In the genomic region with DNA sequence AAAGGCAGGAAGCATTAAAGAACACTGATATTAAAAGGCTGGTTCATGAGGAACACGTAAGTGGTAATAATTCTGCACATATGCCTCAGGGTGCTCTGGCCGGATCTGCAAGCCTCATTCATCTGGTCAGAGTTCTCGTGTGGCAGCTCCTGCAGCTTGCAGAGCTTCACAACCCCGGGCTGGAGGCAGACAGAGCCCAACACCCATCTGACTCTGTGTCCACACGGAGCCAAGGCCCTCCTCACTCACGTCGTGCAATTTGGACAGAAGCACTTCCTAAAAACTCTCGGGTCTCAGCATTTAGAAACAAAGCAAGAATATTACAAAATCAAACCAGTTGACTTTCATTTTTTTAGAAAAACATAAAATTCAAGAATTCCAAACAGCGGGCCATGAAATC, we compare ENCODE assay signal across 1 cellular context.
TF ChIP-seq lines count a peak whose summit lies in the region.

No MANE protein-coding gene starts in this region.

TF ChIP-seq in H1, 55 proteins besides CTCF, POLR2A, EP300 and RAD21 (continued from another document):
- TF ChIP-seq, protein P1, sequence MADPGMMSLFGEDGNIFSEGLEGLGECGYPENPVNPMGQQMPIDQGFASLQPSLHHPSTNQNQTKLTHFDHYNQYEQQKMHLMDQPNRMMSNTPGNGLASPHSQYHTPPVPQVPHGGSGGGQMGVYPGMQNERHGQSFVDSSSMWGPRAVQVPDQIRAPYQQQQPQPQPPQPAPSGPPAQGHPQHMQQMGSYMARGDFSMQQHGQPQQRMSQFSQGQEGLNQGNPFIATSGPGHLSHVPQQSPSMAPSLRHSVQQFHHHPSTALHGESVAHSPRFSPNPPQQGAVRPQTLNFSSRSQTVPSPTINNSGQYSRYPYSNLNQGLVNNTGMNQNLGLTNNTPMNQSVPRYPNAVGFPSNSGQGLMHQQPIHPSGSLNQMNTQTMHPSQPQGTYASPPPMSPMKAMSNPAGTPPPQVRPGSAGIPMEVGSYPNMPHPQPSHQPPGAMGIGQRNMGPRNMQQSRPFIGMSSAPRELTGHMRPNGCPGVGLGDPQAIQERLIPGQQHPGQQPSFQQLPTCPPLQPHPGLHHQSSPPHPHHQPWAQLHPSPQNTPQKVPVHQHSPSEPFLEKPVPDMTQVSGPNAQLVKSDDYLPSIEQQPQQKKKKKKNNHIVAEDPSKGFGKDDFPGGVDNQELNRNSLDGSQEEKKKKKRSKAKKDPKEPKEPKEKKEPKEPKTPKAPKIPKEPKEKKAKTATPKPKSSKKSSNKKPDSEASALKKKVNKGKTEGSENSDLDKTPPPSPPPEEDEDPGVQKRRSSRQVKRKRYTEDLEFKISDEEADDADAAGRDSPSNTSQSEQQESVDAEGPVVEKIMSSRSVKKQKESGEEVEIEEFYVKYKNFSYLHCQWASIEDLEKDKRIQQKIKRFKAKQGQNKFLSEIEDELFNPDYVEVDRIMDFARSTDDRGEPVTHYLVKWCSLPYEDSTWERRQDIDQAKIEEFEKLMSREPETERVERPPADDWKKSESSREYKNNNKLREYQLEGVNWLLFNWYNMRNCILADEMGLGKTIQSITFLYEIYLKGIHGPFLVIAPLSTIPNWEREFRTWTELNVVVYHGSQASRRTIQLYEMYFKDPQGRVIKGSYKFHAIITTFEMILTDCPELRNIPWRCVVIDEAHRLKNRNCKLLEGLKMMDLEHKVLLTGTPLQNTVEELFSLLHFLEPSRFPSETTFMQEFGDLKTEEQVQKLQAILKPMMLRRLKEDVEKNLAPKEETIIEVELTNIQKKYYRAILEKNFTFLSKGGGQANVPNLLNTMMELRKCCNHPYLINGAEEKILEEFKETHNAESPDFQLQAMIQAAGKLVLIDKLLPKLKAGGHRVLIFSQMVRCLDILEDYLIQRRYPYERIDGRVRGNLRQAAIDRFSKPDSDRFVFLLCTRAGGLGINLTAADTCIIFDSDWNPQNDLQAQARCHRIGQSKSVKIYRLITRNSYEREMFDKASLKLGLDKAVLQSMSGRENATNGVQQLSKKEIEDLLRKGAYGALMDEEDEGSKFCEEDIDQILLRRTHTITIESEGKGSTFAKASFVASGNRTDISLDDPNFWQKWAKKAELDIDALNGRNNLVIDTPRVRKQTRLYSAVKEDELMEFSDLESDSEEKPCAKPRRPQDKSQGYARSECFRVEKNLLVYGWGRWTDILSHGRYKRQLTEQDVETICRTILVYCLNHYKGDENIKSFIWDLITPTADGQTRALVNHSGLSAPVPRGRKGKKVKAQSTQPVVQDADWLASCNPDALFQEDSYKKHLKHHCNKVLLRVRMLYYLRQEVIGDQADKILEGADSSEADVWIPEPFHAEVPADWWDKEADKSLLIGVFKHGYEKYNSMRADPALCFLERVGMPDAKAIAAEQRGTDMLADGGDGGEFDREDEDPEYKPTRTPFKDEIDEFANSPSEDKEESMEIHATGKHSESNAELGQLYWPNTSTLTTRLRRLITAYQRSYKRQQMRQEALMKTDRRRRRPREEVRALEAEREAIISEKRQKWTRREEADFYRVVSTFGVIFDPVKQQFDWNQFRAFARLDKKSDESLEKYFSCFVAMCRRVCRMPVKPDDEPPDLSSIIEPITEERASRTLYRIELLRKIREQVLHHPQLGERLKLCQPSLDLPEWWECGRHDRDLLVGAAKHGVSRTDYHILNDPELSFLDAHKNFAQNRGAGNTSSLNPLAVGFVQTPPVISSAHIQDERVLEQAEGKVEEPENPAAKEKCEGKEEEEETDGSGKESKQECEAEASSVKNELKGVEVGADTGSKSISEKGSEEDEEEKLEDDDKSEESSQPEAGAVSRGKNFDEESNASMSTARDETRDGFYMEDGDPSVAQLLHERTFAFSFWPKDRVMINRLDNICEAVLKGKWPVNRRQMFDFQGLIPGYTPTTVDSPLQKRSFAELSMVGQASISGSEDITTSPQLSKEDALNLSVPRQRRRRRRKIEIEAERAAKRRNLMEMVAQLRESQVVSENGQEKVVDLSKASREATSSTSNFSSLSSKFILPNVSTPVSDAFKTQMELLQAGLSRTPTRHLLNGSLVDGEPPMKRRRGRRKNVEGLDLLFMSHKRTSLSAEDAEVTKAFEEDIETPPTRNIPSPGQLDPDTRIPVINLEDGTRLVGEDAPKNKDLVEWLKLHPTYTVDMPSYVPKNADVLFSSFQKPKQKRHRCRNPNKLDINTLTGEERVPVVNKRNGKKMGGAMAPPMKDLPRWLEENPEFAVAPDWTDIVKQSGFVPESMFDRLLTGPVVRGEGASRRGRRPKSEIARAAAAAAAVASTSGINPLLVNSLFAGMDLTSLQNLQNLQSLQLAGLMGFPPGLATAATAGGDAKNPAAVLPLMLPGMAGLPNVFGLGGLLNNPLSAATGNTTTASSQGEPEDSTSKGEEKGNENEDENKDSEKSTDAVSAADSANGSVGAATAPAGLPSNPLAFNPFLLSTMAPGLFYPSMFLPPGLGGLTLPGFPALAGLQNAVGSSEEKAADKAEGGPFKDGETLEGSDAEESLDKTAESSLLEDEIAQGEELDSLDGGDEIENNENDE (IDR thresholded peaks at IDR 0.05; ENCODE audit: insufficient replicate concordance, low read length), result no peak
- no peak for TF ChIP-seq CBX8 (IDR thresholded peaks at IDR 0.05; ENCODE audit: borderline replicate concordance, low read depth, low read length)
- TF ChIP-seq CHD2 (IDR thresholded peaks at IDR 0.05; ENCODE audit: low read length), result no peak
TF ChIP-seq in H1: peak in this region for 0.
